In the genomic region with DNA sequence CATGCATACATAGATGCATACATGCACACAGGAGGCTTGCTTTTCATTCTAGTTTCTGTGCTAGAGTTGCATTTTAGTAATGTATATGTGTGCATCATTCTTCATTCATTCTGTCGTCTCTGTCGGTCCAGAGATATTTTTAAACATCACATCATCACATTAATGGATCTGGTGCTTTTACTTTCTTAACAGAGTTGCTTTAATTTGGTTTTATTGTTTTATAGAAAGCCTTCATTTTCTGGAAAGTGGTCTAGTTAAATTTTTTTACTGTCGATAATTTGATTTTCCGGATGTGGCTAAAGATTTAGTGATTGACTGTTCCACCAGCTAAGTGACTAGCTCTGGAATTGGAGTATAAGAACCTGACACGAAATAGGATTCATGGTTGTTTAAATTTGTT, we compare ENCODE assay signal across 24 cellular contexts. TPM values are rescaled to one million over a fixed set of nuclear protein-coding genes. Genes with fewer than 3 reads are reported as not detected.
DNase-seq lines count a peak whose midpoint lies in the region; ATAC-seq, FAIRE-seq and TF ChIP-seq lines count a peak whose summit lies in the region.
"Had no signal": no experiment of that assay in that cellular context is flagged by ENCODE, and none has a peak within 500 bp of the region (broad histone marks: within the 10 kb centered on the region; RNA-seq: fewer than 3 reads in every experiment).

No MANE protein-coding gene starts in this region.

- no peak for TF ChIP-seq POLR2A in H54 (IDR thresholded peaks at IDR 0.05; ENCODE audit: low read depth, low read length)

- H2BK5ac ChIP-seq in mesenchymal stem cell (ENCODE audit: low read depth, low read length, poor library complexity, severe bottlenecking) = no peak overlapping the region

- no peak overlapping the region for H3K23ac ChIP-seq in mesenchymal stem cell (ENCODE audit: low read length in 2 of 2)

- no peaks in the 10 kb centered on the region for H3K79me1 ChIP-seq in mesenchymal stem cell (replicated peaks; ENCODE audit: low read length, poor library complexity, severe bottlenecking)

- peaks cover 73% of the 10 kb centered on the region for H3K36me3 Mint-ChIP-seq in nephron (ENCODE audit: low read depth)

- peaks cover 11% of the 10 kb centered on the region for H3K4me1 ChIP-seq in mesenchymal stem cell (ENCODE audit: control insufficient read depth, insufficient read depth, low read depth, low read length)
- H3K4me1 ChIP-seq: A549; BLaER1 treated with 17β-estradiol and CSF1 and Interleukin-3, amounts not matched to agents 10 nM and 100 nM had no signal

- FAIRE-seq in H54 (lab: Jason Lieb, UNC) = peak; percentile 94
- FAIRE-seq: A549, D721Med, GM12878, GM12892, GM18507, GM19239 had no signal

- H3K9me3 ChIP-seq in mesenchymal stem cell (ENCODE audit: control insufficient read depth, low read length) = peaks cover 6% of the 10 kb centered on the region
- H3K9me3 ChIP-seq: A549, Caco-2 had no signal

- H4K8ac ChIP-seq in mesenchymal stem cell (ENCODE audit: low read length) = no peak overlapping the region

- H3K4me3 ChIP-seq in mesenchymal stem cell (ENCODE audit: insufficient read depth in 1 of 2, low read depth in 1 of 2, low read length in 2 of 2) = no peak overlapping the region
- H3K4me3 ChIP-seq: A549; BLaER1 treated with 17β-estradiol and CSF1 and Interleukin-3, amounts not matched to agents 10 nM and 100 nM; GM12878 had no signal

- no peaks in the 10 kb centered on the region for H3K27me3 ChIP-seq in mesenchymal stem cell (ENCODE audit: control insufficient read depth in 1 of 2, insufficient read depth in 1 of 2, low read length in 2 of 2)
- H3K27me3 ChIP-seq: BLaER1 treated with 17β-estradiol and CSF1 and Interleukin-3, amounts not matched to agents 10 nM and 100 nM had no signal

- H3K27me3 Mint-ChIP-seq in nephron (ENCODE audit: low read depth) = no peaks in the 10 kb centered on the region
- H3K27me3 Mint-ChIP-seq: B cell; CD4-positive, alpha-beta T cell had no signal

- no peak overlapping the region for H3K18ac ChIP-seq in mesenchymal stem cell (ENCODE audit: low read depth in 1 of 2, low read length in 2 of 2)

- H3K4me3 Mint-ChIP-seq in nephron = no peak overlapping the region
- H3K4me3 Mint-ChIP-seq: B cell; CD4-positive, alpha-beta T cell; CD8-positive, alpha-beta T cell had no signal

- no peak overlapping the region for H3K4me2 ChIP-seq in mesenchymal stem cell (ENCODE audit: low read length, poor library complexity, severe bottlenecking)
- H3K4me2 ChIP-seq: A549; BLaER1 treated with 17β-estradiol and CSF1 and Interleukin-3, amounts not matched to agents 10 nM and 100 nM had no signal

- peak overlapping the region; percentile 92 for H3K27ac ChIP-seq in mesenchymal stem cell (ENCODE audit: low read length, poor library complexity, severe bottlenecking)
- H3K27ac ChIP-seq: 22Rv1; A549; BLaER1 treated with 17β-estradiol and CSF1 and Interleukin-3, amounts not matched to agents 10 nM and 100 nM; C4-2B had no signal

- TF ChIP-seq CTCF in nephron (IDR thresholded peaks at IDR 0.05; ENCODE audit: unreplicated experiment in 3 of 3) = no peak

- no peak overlapping the region for H3K9ac ChIP-seq in mesenchymal stem cell (ENCODE audit: low read length)
- H3K9ac ChIP-seq: BLaER1 treated with 17β-estradiol and CSF1 and Interleukin-3, amounts not matched to agents 10 nM and 100 nM had no signal

- no peak overlapping the region for H2BK120ac ChIP-seq in mesenchymal stem cell (ENCODE audit: low read depth, low read length)

- peaks cover 7% of the 10 kb centered on the region for H3K4me1 Mint-ChIP-seq in nephron
- H3K4me1 Mint-ChIP-seq: B cell had no signal

- H3K27ac Mint-ChIP-seq in nephron = peak overlapping the region in 2 of 3 experiments; percentile 36 to 75
- H3K27ac Mint-ChIP-seq: B cell; CD4-positive, alpha-beta T cell; CD8-positive, alpha-beta T cell had no signal

- H2AK5ac ChIP-seq in mesenchymal stem cell (ENCODE audit: low read length, severe bottlenecking) = peak overlapping the region; percentile 94

- no peak overlapping the region for H2BK15ac ChIP-seq in mesenchymal stem cell (ENCODE audit: low read depth, poor library complexity, severe bottlenecking)

- 100% methylated on average over 3 of the region's 5 CpGs for WGBS in mesenchymal stem cell

- no peak; the same call in 2 of the 3 replicates for ATAC-seq in SK-N-SH treated with all-trans-retinoic acid at 6 μM for 48 hours
- ATAC-seq in HG03175 (IDR thresholded peaks at IDR 0.05; ENCODE audit: unreplicated experiment) = no peak
- ATAC-seq in GM21390 (IDR thresholded peaks at IDR 0.05; ENCODE audit: unreplicated experiment) = no peak
- no peak for ATAC-seq in GM18907 (IDR thresholded peaks at IDR 0.05; ENCODE audit: unreplicated experiment)
- ATAC-seq: A549; CD8-positive, alpha-beta T cell; GM12878 had no signal

- DNase-seq in H54 (ENCODE audit: insufficient read length, low spot score) = no peak
- no peak for DNase-seq in mesenchymal stem cell
- DNase-seq in GF-D8 (lab: John Stamatoyannopoulos, UW) = no peak
- DNase-seq: AML-193; Caco-2; Calu3; CD4-positive, alpha-beta T cell; CD8-positive, alpha-beta T cell; DMS79 treated with DMSO at 0.1 percent for 48 hours had no signal

- peaks cover under 1 to 56% of the 10 kb centered on the region in 2 experiments for H3K36me3 ChIP-seq in mesenchymal stem cell (ENCODE audit: control insufficient read depth in 1 of 2, insufficient read depth in 2 of 2, low read depth in 1 of 2, low read length in 2 of 2)

- no peak overlapping the region for H3K4ac ChIP-seq in mesenchymal stem cell (ENCODE audit: low read depth in 1 of 2, low read length in 2 of 2)

- no peak overlapping the region for H2BK12ac ChIP-seq in mesenchymal stem cell (ENCODE audit: low read length in 2 of 2)

- H3K14ac ChIP-seq in mesenchymal stem cell (ENCODE audit: low read length in 2 of 2) = no peak overlapping the region

- no peak overlapping the region for H4K91ac ChIP-seq in mesenchymal stem cell (ENCODE audit: low read length)

- peaks cover 5% of the 10 kb centered on the region for H3K9me3 Mint-ChIP-seq in nephron
- H3K9me3 Mint-ChIP-seq: CD4-positive, alpha-beta T cell had no signal

- H2AFZ ChIP-seq in mesenchymal stem cell (ENCODE audit: low read depth, low read length) = no peak overlapping the region

TF ChIP-seq in SK-N-SH treated with all-trans-retinoic acid at 6 μM for 48 hours, 23 proteins besides CTCF, POLR2A, EP300 and RAD21 (continues in another document):
- no peak for TF ChIP-seq GLIS3 (CRISPR knock-in tag; IDR thresholded peaks at IDR 0.05)
- no peak for TF ChIP-seq CSDC2 (CRISPR knock-in tag; IDR thresholded peaks at IDR 0.05)
- no peak for TF ChIP-seq OSR1 (CRISPR knock-in tag; IDR thresholded peaks at IDR 0.05)
- TF ChIP-seq ZC3H10 (CRISPR knock-in tag; IDR thresholded peaks at IDR 0.05) = no peak
- TF ChIP-seq TCF4 (CRISPR knock-in tag; IDR thresholded peaks at IDR 0.05; ENCODE audit: borderline replicate concordance) = no peak
- TF ChIP-seq, protein P1, sequence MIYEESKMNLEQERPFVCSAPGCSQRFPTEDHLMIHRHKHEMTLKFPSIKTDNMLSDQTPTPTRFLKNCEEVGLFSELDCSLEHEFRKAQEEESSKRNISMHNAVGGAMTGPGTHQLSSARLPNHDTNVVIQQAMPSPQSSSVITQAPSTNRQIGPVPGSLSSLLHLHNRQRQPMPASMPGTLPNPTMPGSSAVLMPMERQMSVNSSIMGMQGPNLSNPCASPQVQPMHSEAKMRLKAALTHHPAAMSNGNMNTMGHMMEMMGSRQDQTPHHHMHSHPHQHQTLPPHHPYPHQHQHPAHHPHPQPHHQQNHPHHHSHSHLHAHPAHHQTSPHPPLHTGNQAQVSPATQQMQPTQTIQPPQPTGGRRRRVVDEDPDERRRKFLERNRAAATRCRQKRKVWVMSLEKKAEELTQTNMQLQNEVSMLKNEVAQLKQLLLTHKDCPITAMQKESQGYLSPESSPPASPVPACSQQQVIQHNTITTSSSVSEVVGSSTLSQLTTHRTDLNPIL (CRISPR knock-in tag; IDR thresholded peaks at IDR 0.05; ENCODE audit: low read depth) = peak; percentile 63; the same call in 1 of the 2 replicates
- TF ChIP-seq ESRRG (CRISPR knock-in tag; IDR thresholded peaks at IDR 0.05) = no peak
- TF ChIP-seq ZFP3 (CRISPR knock-in tag; IDR thresholded peaks at IDR 0.05) = peak; percentile 57; the same call in 1 of the 2 replicates
- TF ChIP-seq ZNF565 (CRISPR knock-in tag; conservative IDR thresholded peaks at IDR 0.05; ENCODE audit: low read depth) = no peak
- peak; percentile 90 for TF ChIP-seq ISL1 (CRISPR knock-in tag; IDR thresholded peaks at IDR 0.05)
- TF ChIP-seq, protein P2, sequence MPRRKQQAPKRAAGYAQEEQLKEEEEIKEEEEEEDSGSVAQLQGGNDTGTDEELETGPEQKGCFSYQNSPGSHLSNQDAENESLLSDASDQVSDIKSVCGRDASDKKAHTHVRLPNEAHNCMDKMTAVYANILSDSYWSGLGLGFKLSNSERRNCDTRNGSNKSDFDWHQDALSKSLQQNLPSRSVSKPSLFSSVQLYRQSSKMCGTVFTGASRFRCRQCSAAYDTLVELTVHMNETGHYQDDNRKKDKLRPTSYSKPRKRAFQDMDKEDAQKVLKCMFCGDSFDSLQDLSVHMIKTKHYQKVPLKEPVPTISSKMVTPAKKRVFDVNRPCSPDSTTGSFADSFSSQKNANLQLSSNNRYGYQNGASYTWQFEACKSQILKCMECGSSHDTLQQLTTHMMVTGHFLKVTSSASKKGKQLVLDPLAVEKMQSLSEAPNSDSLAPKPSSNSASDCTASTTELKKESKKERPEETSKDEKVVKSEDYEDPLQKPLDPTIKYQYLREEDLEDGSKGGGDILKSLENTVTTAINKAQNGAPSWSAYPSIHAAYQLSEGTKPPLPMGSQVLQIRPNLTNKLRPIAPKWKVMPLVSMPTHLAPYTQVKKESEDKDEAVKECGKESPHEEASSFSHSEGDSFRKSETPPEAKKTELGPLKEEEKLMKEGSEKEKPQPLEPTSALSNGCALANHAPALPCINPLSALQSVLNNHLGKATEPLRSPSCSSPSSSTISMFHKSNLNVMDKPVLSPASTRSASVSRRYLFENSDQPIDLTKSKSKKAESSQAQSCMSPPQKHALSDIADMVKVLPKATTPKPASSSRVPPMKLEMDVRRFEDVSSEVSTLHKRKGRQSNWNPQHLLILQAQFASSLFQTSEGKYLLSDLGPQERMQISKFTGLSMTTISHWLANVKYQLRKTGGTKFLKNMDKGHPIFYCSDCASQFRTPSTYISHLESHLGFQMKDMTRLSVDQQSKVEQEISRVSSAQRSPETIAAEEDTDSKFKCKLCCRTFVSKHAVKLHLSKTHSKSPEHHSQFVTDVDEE (CRISPR knock-in tag; IDR thresholded peaks at IDR 0.05) = no peak

RNA-seq across cellular contexts. Expression of a gene that starts 16.9 kb away (rescaled TPM):
- 12.7 TPM for polyA plus RNA-seq in mesenchymal stem cell (2013, experiment 1 of 2)
- 12.8 TPM for polyA plus RNA-seq in mesenchymal stem cell (2013, experiment 2 of 2)

RNA-seq across cellular contexts. Expression of a gene that starts 17.0 kb away (rescaled TPM):
- polyA plus RNA-seq in mesenchymal stem cell (2013, experiment 1 of 2) = 22.4 TPM
- 22.9 TPM for polyA plus RNA-seq in mesenchymal stem cell (2013, experiment 2 of 2)

RNA-seq across cellular contexts. Expression of a gene that starts 30.0 kb away (rescaled TPM):
- polyA plus RNA-seq in mesenchymal stem cell (2013, experiment 1 of 2) = 38.4 TPM
- 35.9 TPM for polyA plus RNA-seq in mesenchymal stem cell (2013, experiment 2 of 2)

RNA-seq across cellular contexts. Expression of a gene that starts 42.2 kb away (rescaled TPM):
- 6.3 TPM for polyA plus RNA-seq in mesenchymal stem cell (2013, experiment 1 of 2)
- polyA plus RNA-seq in mesenchymal stem cell (2013, experiment 2 of 2) = 6.3 TPM
